ENCODE assay signal across 24 cellular contexts in genomic region chr7:2198760-2199159, GRCh38.
"Had no signal": no experiment of that assay in that cellular context is flagged by ENCODE, and none has a peak within 500 bp of the region (broad histone marks: within the 10 kb centered on the region; RNA-seq: fewer than 3 reads in every experiment).

No MANE protein-coding gene starts in this region.

- H3K27ac Mint-ChIP-seq: activated T-cell treated with anti-CD3 and anti-CD28 coated beads, Interleukin-2, amount 50 U/mL, for 24 hours; mesothelial cell of epicardium; stimulated activated naive CD8-positive, alpha-beta T cell treated with anti-CD3 and anti-CD28 coated beads, Interleukin-15, Interleukin-2, amounts not matched to agents 100 ng/mL and 50 ng/mL, for 24 hours; T-helper 1 cell treated with Interleukin-12 subunit alpha and Interleukin-12 subunit beta and Interleukin-4 antibody, amounts not matched to agents 30 μg/mL and 1 μg/mL, for 36 hours had no signal

- H3K27ac ChIP-seq: breast epithelium, epithelial cell of prostate, esophagus squamous epithelium, heart right ventricle, pancreas, prostate gland, thoracic aorta, WERI-Rb-1 had no signal

- H3K4me1 ChIP-seq: breast epithelium, pancreas had no signal

- H3K27me3 Mint-ChIP-seq: activated T-cell treated with anti-CD3 and anti-CD28 coated beads, Interleukin-2, amount 50 U/mL, for 24 hours; naive B cell; stimulated activated naive CD8-positive, alpha-beta T cell treated with anti-CD3 and anti-CD28 coated beads, Interleukin-15, Interleukin-2, amounts not matched to agents 100 ng/mL and 50 ng/mL, for 24 hours had no signal

- H3K27me3 ChIP-seq: breast epithelium, esophagus squamous epithelium, heart right ventricle, pancreas had no signal

- H3K9me3 ChIP-seq: breast epithelium, esophagus squamous epithelium, pancreas, prostate gland, thoracic aorta had no signal

- H3K36me3 ChIP-seq: breast epithelium, pancreas, prostate gland had no signal

- H3K4me3 Mint-ChIP-seq: activated T-cell treated with anti-CD3 and anti-CD28 coated beads, Interleukin-2, amount 50 U/mL, for 24 hours; mesothelial cell of epicardium; naive B cell; nephron progenitor cell; stimulated activated naive CD8-positive, alpha-beta T cell treated with anti-CD3 and anti-CD28 coated beads, Interleukin-15, Interleukin-2, amounts not matched to agents 100 ng/mL and 50 ng/mL, for 24 hours; T-helper 1 cell treated with Interleukin-12 subunit alpha and Interleukin-12 subunit beta and Interleukin-4 antibody, amounts not matched to agents 30 μg/mL and 1 μg/mL, for 36 hours had no signal

- H3K4me3 ChIP-seq: breast epithelium, esophagus squamous epithelium, heart right ventricle, pancreas, prostate gland, thoracic aorta had no signal

- H3K9me3 Mint-ChIP-seq: mesothelial cell of epicardium; stimulated activated naive CD8-positive, alpha-beta T cell treated with anti-CD3 and anti-CD28 coated beads, Interleukin-15, Interleukin-2, amounts not matched to agents 100 ng/mL and 50 ng/mL, for 24 hours had no signal

- DNase-seq: activated CD4-positive, alpha-beta T cell treated with anti-CD3 and anti-CD28 coated beads for 48 hours; activated CD4-positive, alpha-beta T cell treated with anti-CD3 and anti-CD28 coated beads, Interleukin-2, amount 50 U/mL, for 48 hours; activated CD8-positive, alpha-beta memory T cell treated with anti-CD3 and anti-CD28 coated beads, Interleukin-2, amount 50 U/mL, for 4 hours; activated gamma-delta T cell treated with Interleukin-2 at 50 U/mL for 16 hours; activated naive CD4-positive, alpha-beta T cell treated with anti-CD3 and anti-CD28 coated beads, Interleukin-2, amount 50 U/mL, for 16 hours; activated T-cell treated with anti-CD3 and anti-CD28 coated beads, Interleukin-2, amount 50 U/mL, for 24 hours; dermis blood vessel endothelial cell; effector CD8-positive, alpha-beta T cell; esophagus squamous epithelium; foreskin melanocyte; heart right ventricle; naive B cell; nephron progenitor cell; pancreas; SW 1271; T1000; WERI-Rb-1 had no signal
